Comparison of ENCODE assay signal across 21 cellular contexts in the genomic region with DNA sequence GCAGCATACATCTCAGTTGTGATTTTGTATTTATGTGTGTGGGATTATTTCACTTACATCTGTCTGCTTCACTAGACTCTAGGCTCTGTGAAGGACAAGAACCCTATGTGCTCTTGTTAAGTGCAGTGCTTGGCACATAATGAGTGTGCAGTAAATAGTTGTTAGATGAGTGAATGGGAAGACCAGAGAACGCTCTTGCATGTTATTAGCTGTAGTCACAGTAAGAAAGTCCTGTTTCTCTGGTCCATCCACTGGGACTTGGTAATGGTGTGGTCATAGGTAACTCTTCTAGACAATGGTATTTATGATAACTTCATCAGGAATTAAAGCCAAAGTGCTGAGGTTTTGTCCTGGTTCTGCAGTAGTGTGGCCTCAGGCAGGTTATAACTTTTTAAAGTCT. TPM values are rescaled to one million over a fixed set of nuclear protein-coding genes. Genes with fewer than 3 reads are reported as not detected.
"Had no signal": no experiment of that assay in that cellular context is flagged by ENCODE, and none has a peak within 500 bp of the region (broad histone marks: within the 10 kb centered on the region; RNA-seq: fewer than 3 reads in every experiment).

No MANE protein-coding gene starts in this region.

- H3K27me3 ChIP-seq: breast epithelium, esophagus muscularis mucosa, tibial nerve had no signal

- H3K36me3 ChIP-seq: breast epithelium, esophagus muscularis mucosa, tibial nerve, WERI-Rb-1 had no signal

- ATAC-seq: activated T-cell treated with anti-CD3 and anti-CD28 coated beads, Interleukin-2, amount 50 U/mL, for 72 hours; natural killer cell; stimulated activated naive CD8-positive, alpha-beta T cell treated with anti-CD3 and anti-CD28 coated beads, Interleukin-15, Interleukin-2, amounts not matched to agents 100 U/mL and 50 U/mL, for 24 hours had no signal

- H3K27ac ChIP-seq: breast epithelium, esophagus muscularis mucosa, tibial nerve, WERI-Rb-1 had no signal

- DNase-seq: activated CD4-positive, alpha-beta T cell treated with anti-CD3 and anti-CD28 coated beads for 1 hour; activated CD4-positive, alpha-beta T cell treated with anti-CD3 and anti-CD28 coated beads, Interleukin-2, amount 50 U/mL, for 4 hours; activated effector memory CD4-positive, alpha-beta T cell treated with anti-CD3 and anti-CD28 coated beads, Interleukin-2, amount 50 U/mL, for 16 hours; activated naive CD4-positive, alpha-beta T cell treated with anti-CD3 and anti-CD28 coated beads, Interleukin-2, amount 50 U/mL, for 16 hours; activated T-cell treated with anti-CD3 and anti-CD28 coated beads, Interleukin-2, amount 50 U/mL, for 72 hours; cerebellar nuclear complex; cortex of kidney; natural killer cell; retina; stimulated activated CD4-positive, alpha-beta T cell treated with anti-CD3 and anti-CD28 coated beads, Interleukin-12 subunit alpha, Interleukin-12 subunit beta, amount 100 ng/mL, for 4 hours; stimulated activated CD4-positive, alpha-beta T cell treated with anti-CD3 and anti-CD28 coated beads, Interleukin-1b, Interleukin-23, amount 100 ng/mL, for 48 hours; stimulated activated CD8-positive, alpha-beta memory T cell treated with anti-CD3 and anti-CD28 coated beads, Interleukin-4, amount 100 ng/mL, for 48 hours; stimulated activated naive CD8-positive, alpha-beta T cell treated with anti-CD3 and anti-CD28 coated beads, Interleukin-15, Interleukin-2, amounts not matched to agents 100 U/mL and 50 U/mL, for 24 hours; substantia nigra; SW 1271; T-helper 2 cell; WERI-Rb-1 had no signal

- H3K9me3 ChIP-seq: breast epithelium, esophagus muscularis mucosa, tibial nerve had no signal

- H3K4me3 ChIP-seq: breast epithelium, esophagus muscularis mucosa, tibial nerve had no signal

- H3K4me1 ChIP-seq: breast epithelium had no signal

RNA-seq across cellular contexts. Expression of gene AQP9, which starts 1.4 kb away (rescaled TPM):
- total RNA-seq: astrocyte had no signal
